ENCODE assay signal across 27 cellular contexts in genomic region chr3:95226437-95226836, GRCh38.
"Had no signal": no experiment of that assay in that cellular context is flagged by ENCODE, and none has a peak within 500 bp of the region (broad histone marks: within the 10 kb centered on the region; RNA-seq: fewer than 3 reads in every experiment).

No MANE protein-coding gene starts in this region.

- H3K4me1 Mint-ChIP-seq: stimulated activated effector memory CD8-positive, alpha-beta T cell treated with anti-CD3 and anti-CD28 coated beads, Interleukin-12 subunit alpha, Interleukin-12 subunit beta, amount 100 ng/mL, for 72 hours; stimulated activated memory B cell treated with anti-CD40 and anti-IgM and Interleukin-4, amounts not matched to agents 10 μg/mL and 1 μg/mL and 100 μg/mL, for 72 hours; stimulated activated naive B cell treated with anti-CD40 and anti-IgM and Interleukin-4, amounts not matched to agents 10 μg/mL and 1 μg/mL and 100 μg/mL, for 72 hours; stimulated activated naive CD8-positive, alpha-beta T cell treated with anti-CD3 and anti-CD28 coated beads, Interleukin-15, amount 100 ng/mL, for 72 hours had no signal

- ATAC-seq: stimulated activated effector memory CD8-positive, alpha-beta T cell treated with anti-CD3 and anti-CD28 coated beads, Interleukin-12 subunit alpha, Interleukin-12 subunit beta, amount 100 ng/mL, for 72 hours; stimulated activated memory B cell treated with anti-CD40 and anti-IgM and Interleukin-4, amounts not matched to agents 10 μg/mL and 1 μg/mL and 100 μg/mL, for 72 hours; stimulated activated naive B cell treated with anti-CD40 and anti-IgM and Interleukin-4, amounts not matched to agents 10 μg/mL and 1 μg/mL and 100 μg/mL, for 72 hours; stimulated activated naive CD8-positive, alpha-beta T cell treated with anti-CD3 and anti-CD28 coated beads, Interleukin-15, amount 100 ng/mL, for 72 hours; stimulated activated naive CD8-positive, alpha-beta T cell treated with anti-CD3 and anti-CD28 coated beads, Interleukin-15, Interleukin-2, amounts not matched to agents 100 U/mL and 50 U/mL, for 24 hours; upper lobe of right lung had no signal

- H3K9me3 ChIP-seq: testis, thoracic aorta, thyroid gland, tibial artery, upper lobe of left lung, upper lobe of right lung, uterus, vagina had no signal

- H3K4me1 ChIP-seq: stomach, suprapubic skin, testis, thyroid gland, tibial artery, tibial nerve, transverse colon, upper lobe of left lung, upper lobe of right lung, uterus, vagina had no signal

- H3K27me3 ChIP-seq: stomach, suprapubic skin, testis, thyroid gland, tibial artery, tibial nerve, transverse colon, upper lobe of left lung, upper lobe of right lung, uterus, vagina had no signal

- H3K27ac Mint-ChIP-seq: stimulated activated effector memory CD8-positive, alpha-beta T cell treated with anti-CD3 and anti-CD28 coated beads, Interleukin-12 subunit alpha, Interleukin-12 subunit beta, amount 100 ng/mL, for 72 hours; stimulated activated memory B cell treated with anti-CD40 and anti-IgM and Interleukin-4, amounts not matched to agents 10 μg/mL and 1 μg/mL and 100 μg/mL, for 72 hours; stimulated activated naive B cell treated with anti-CD40 and anti-IgM and Interleukin-4, amounts not matched to agents 10 μg/mL and 1 μg/mL and 100 μg/mL, for 72 hours; stimulated activated naive CD8-positive, alpha-beta T cell treated with anti-CD3 and anti-CD28 coated beads, Interleukin-15, amount 100 ng/mL, for 72 hours; stimulated activated naive CD8-positive, alpha-beta T cell treated with anti-CD3 and anti-CD28 coated beads, Interleukin-15, Interleukin-2, amounts not matched to agents 100 ng/mL and 50 ng/mL, for 24 hours; type B pancreatic cell had no signal

- H3K27me3 Mint-ChIP-seq: stimulated activated memory B cell treated with anti-CD40 and anti-IgM and Interleukin-4, amounts not matched to agents 10 μg/mL and 1 μg/mL and 100 μg/mL, for 72 hours; stimulated activated naive B cell treated with anti-CD40 and anti-IgM and Interleukin-4, amounts not matched to agents 10 μg/mL and 1 μg/mL and 100 μg/mL, for 72 hours; stimulated activated naive CD8-positive, alpha-beta T cell treated with anti-CD3 and anti-CD28 coated beads, Interleukin-15, amount 100 ng/mL, for 72 hours; stimulated activated naive CD8-positive, alpha-beta T cell treated with anti-CD3 and anti-CD28 coated beads, Interleukin-15, Interleukin-2, amounts not matched to agents 100 ng/mL and 50 ng/mL, for 24 hours; type B pancreatic cell had no signal

- H3K36me3 Mint-ChIP-seq: stimulated activated effector memory CD8-positive, alpha-beta T cell treated with anti-CD3 and anti-CD28 coated beads, Interleukin-12 subunit alpha, Interleukin-12 subunit beta, amount 100 ng/mL, for 72 hours; stimulated activated memory B cell treated with anti-CD40 and anti-IgM and Interleukin-4, amounts not matched to agents 10 μg/mL and 1 μg/mL and 100 μg/mL, for 72 hours; stimulated activated naive B cell treated with anti-CD40 and anti-IgM and Interleukin-4, amounts not matched to agents 10 μg/mL and 1 μg/mL and 100 μg/mL, for 72 hours; type B pancreatic cell had no signal

- H3K4me3 Mint-ChIP-seq: stimulated activated effector memory CD8-positive, alpha-beta T cell treated with anti-CD3 and anti-CD28 coated beads, Interleukin-12 subunit alpha, Interleukin-12 subunit beta, amount 100 ng/mL, for 72 hours; stimulated activated memory B cell treated with anti-CD40 and anti-IgM and Interleukin-4, amounts not matched to agents 10 μg/mL and 1 μg/mL and 100 μg/mL, for 72 hours; stimulated activated naive B cell treated with anti-CD40 and anti-IgM and Interleukin-4, amounts not matched to agents 10 μg/mL and 1 μg/mL and 100 μg/mL, for 72 hours; stimulated activated naive CD8-positive, alpha-beta T cell treated with anti-CD3 and anti-CD28 coated beads, Interleukin-15, amount 100 ng/mL, for 72 hours; stimulated activated naive CD8-positive, alpha-beta T cell treated with anti-CD3 and anti-CD28 coated beads, Interleukin-15, Interleukin-2, amounts not matched to agents 100 ng/mL and 50 ng/mL, for 24 hours; type B pancreatic cell had no signal

- H3K36me3 ChIP-seq: stomach, suprapubic skin, thoracic aorta, thyroid gland, tibial artery, tibial nerve, transverse colon, upper lobe of left lung, upper lobe of right lung, uterus, vagina had no signal

- H3K27ac ChIP-seq: stomach, suprapubic skin, testis, thoracic aorta, thyroid gland, tibial artery, tibial nerve, transverse colon, upper lobe of left lung, upper lobe of right lung, uterus, vagina had no signal

- H3K4me3 ChIP-seq: stomach, suprapubic skin, testis, thoracic aorta, thyroid gland, tibial artery, tibial nerve, transverse colon, upper lobe of left lung, upper lobe of right lung, uterus, vagina had no signal

- DNase-seq: stimulated activated CD4-positive, alpha-beta T cell treated with anti-CD3 and anti-CD28 coated beads, Interleukin-2, amount 100 ng/mL, for 48 hours; stimulated activated CD4-positive, alpha-beta T cell treated with anti-CD3 and anti-CD28 coated beads, Interleukin-4, amount 100 ng/mL, for 1 hour; stimulated activated CD4-positive, alpha-beta T cell treated with anti-CD3 and anti-CD28 coated beads, Interleukin-4, amount 100 ng/mL, for 24 hours; stimulated activated CD4-positive, alpha-beta T cell treated with anti-CD3 and anti-CD28 coated beads, Interleukin-4, amount 100 ng/mL, for 4 hours; stimulated activated CD8-positive, alpha-beta memory T cell treated with anti-CD3 and anti-CD28 coated beads, Interleukin-4, amount 100 ng/mL, for 48 hours; stimulated activated naive B cell treated with anti-CD40 and anti-IgM and Interleukin-4, amounts not matched to agents 10 μg/mL and 1 μg/mL and 100 μg/mL, for 72 hours; stimulated activated naive CD4-positive, alpha-beta T cell; stimulated activated naive CD4-positive, alpha-beta T cell treated with Interleukin-2 at 50 U/mL for 16 hours; stimulated activated naive CD8-positive, alpha-beta T cell treated with anti-CD3 and anti-CD28 coated beads, Interleukin-15, amount 100 ng/mL, for 72 hours; stimulated activated naive CD8-positive, alpha-beta T cell treated with anti-CD3 and anti-CD28 coated beads, Interleukin-15, Interleukin-2, amounts not matched to agents 100 U/mL and 50 U/mL, for 24 hours; stomach; substantia nigra; testis; thyroid gland; tibial artery; transverse colon; upper lobe of left lung; upper lobe of right lung; uterus had no signal
